Comparison of ENCODE assay signal across 22 cellular contexts in the genomic region with DNA sequence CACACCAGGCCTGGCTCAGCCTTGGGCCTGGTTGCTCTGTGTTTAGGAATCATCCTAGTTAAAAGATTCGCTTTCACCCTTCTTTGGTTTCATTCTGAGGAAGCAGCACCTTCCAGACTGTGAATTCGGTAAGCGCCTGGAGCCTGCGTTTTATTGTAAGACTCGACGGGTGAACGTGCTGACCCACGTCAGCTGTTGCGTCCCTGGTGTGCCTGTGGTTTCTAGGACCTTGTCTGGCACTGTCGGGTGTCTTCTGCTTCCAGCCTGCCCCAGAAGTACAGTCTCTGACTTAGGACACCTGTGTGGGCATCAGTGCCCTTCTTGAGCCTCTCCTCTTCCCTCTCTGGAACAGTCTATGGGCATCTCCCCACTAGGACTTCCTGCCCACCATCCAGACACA. TPM values are rescaled to one million over a fixed set of nuclear protein-coding genes. Genes with fewer than 3 reads are reported as not detected.
DNase-seq lines count a peak whose midpoint lies in the region; ATAC-seq and TF ChIP-seq lines count a peak whose summit lies in the region.
"Had no signal": no experiment of that assay in that cellular context is flagged by ENCODE, and none has a peak within 500 bp of the region (broad histone marks: within the 10 kb centered on the region; RNA-seq: fewer than 3 reads in every experiment).

No MANE protein-coding gene starts in this region.

- no peaks in the 10 kb centered on the region for H3K27me3 Mint-ChIP-seq in activated CD8-positive, alpha-beta memory T cell treated with anti-CD3 and anti-CD28 coated beads, Interleukin-2, amount 10 ng/mL, durations not matched to agents 7 days and 5 days
- no peaks in the 10 kb centered on the region for H3K27me3 Mint-ChIP-seq in activated T-helper 1 cell treated with anti-CD3 and anti-CD28 coated beads, Interleukin-12 subunit alpha, Interleukin-12 subunit beta, Interleukin-2, Interleukin-4 antibody, amounts not matched to agents 30 ng/mL and 10 ng/mL and 1 ng/mL, durations not matched to agents 14 hours and 24 hours and 36 hours (ENCODE audit: insufficient read depth)
- no peaks in the 10 kb centered on the region for H3K27me3 Mint-ChIP-seq in osteocyte (ENCODE audit: unreplicated experiment)
- H3K27me3 Mint-ChIP-seq: CD4-positive, CD25-positive, alpha-beta regulatory T cell; CD8-positive, alpha-beta memory T cell had no signal

- H3K27ac Mint-ChIP-seq in activated CD8-positive, alpha-beta memory T cell treated with anti-CD3 and anti-CD28 coated beads, Interleukin-2, amount 10 ng/mL, durations not matched to agents 7 days and 5 days: no peak overlapping the region
- H3K27ac Mint-ChIP-seq in activated T-helper 1 cell treated with anti-CD3 and anti-CD28 coated beads, Interleukin-12 subunit alpha, Interleukin-12 subunit beta, Interleukin-2, Interleukin-4 antibody, amounts not matched to agents 30 ng/mL and 10 ng/mL and 1 ng/mL, durations not matched to agents 14 hours and 24 hours and 36 hours: peak overlapping the region; percentile 25
- H3K27ac Mint-ChIP-seq in osteocyte (ENCODE audit: unreplicated experiment): no peak overlapping the region

- H3K9me3 Mint-ChIP-seq in activated CD8-positive, alpha-beta memory T cell treated with anti-CD3 and anti-CD28 coated beads, Interleukin-2, amount 10 ng/mL, durations not matched to agents 7 days and 5 days (ENCODE audit: low read depth): no peaks in the 10 kb centered on the region
- H3K9me3 Mint-ChIP-seq in activated T-helper 1 cell treated with anti-CD3 and anti-CD28 coated beads, Interleukin-12 subunit alpha, Interleukin-12 subunit beta, Interleukin-2, Interleukin-4 antibody, amounts not matched to agents 30 ng/mL and 10 ng/mL and 1 ng/mL, durations not matched to agents 14 hours and 24 hours and 36 hours: no peaks in the 10 kb centered on the region
- H3K9me3 Mint-ChIP-seq in osteocyte (ENCODE audit: unreplicated experiment): no peaks in the 10 kb centered on the region
- H3K9me3 Mint-ChIP-seq: CD8-positive, alpha-beta memory T cell had no signal

- H3K4me3 Mint-ChIP-seq in activated CD8-positive, alpha-beta memory T cell treated with anti-CD3 and anti-CD28 coated beads, Interleukin-2, amount 10 ng/mL, durations not matched to agents 7 days and 5 days: no peak overlapping the region
- H3K4me3 Mint-ChIP-seq in activated T-helper 1 cell treated with anti-CD3 and anti-CD28 coated beads, Interleukin-12 subunit alpha, Interleukin-12 subunit beta, Interleukin-2, Interleukin-4 antibody, amounts not matched to agents 30 ng/mL and 10 ng/mL and 1 ng/mL, durations not matched to agents 14 hours and 24 hours and 36 hours: no peak overlapping the region
- no peak overlapping the region for H3K4me3 Mint-ChIP-seq in osteocyte (ENCODE audit: unreplicated experiment)
- H3K4me3 Mint-ChIP-seq: CD8-positive, alpha-beta memory T cell had no signal

- intact Hi-C loops in activated T-helper 1 cell treated with anti-CD3 and anti-CD28 coated beads, Interleukin-12 subunit alpha, Interleukin-12 subunit beta, Interleukin-2, Interleukin-4 antibody, amounts not matched to agents 30 ng/mL and 10 ng/mL and 1 ng/mL, durations not matched to agents 14 hours and 24 hours and 36 hours (cut with micrococcal nuclease): no loop called here
- intact Hi-C loops in esophagus muscularis mucosa (cut with DNase I) (no loop called here), thyroid gland (cut with DNase I) (no loop called here)

- H3K4me3 ChIP-seq in esophagus muscularis mucosa: no peak overlapping the region
- H3K4me3 ChIP-seq in thyroid gland (replicated peaks in 1 of 3): no peak overlapping the region
- H3K4me3 ChIP-seq: GM12878 had no signal

- H3K36me3 ChIP-seq in esophagus muscularis mucosa: no peaks in the 10 kb centered on the region
- H3K36me3 ChIP-seq in thyroid gland: no peaks in the 10 kb centered on the region

- H3K27me3 ChIP-seq in esophagus muscularis mucosa (no peaks in the 10 kb centered on the region), thyroid gland (no peaks in the 10 kb centered on the region)
- H3K27me3 ChIP-seq: BE2C had no signal

- H3K4me1 ChIP-seq in esophagus muscularis mucosa (no peaks in the 10 kb centered on the region), thyroid gland (no peaks in the 10 kb centered on the region)
- H3K4me1 ChIP-seq: BE2C had no signal

- H3K4me1 Mint-ChIP-seq in activated CD8-positive, alpha-beta memory T cell treated with anti-CD3 and anti-CD28 coated beads, Interleukin-2, amount 10 ng/mL, durations not matched to agents 7 days and 5 days: peaks cover 66% of the 10 kb centered on the region
- H3K4me1 Mint-ChIP-seq in activated T-helper 1 cell treated with anti-CD3 and anti-CD28 coated beads, Interleukin-12 subunit alpha, Interleukin-12 subunit beta, Interleukin-2, Interleukin-4 antibody, amounts not matched to agents 30 ng/mL and 10 ng/mL and 1 ng/mL, durations not matched to agents 14 hours and 24 hours and 36 hours (ENCODE audit: low read depth): peaks cover 71% of the 10 kb centered on the region
- no peaks in the 10 kb centered on the region for H3K4me1 Mint-ChIP-seq in osteocyte (ENCODE audit: unreplicated experiment)

- no peak for TF ChIP-seq POLR2A in esophagus muscularis mucosa (IDR thresholded peaks at IDR 0.05; ENCODE audit: low read depth)
- TF ChIP-seq POLR2A in thyroid gland (IDR thresholded peaks at IDR 0.05): no peak

- H3K27ac ChIP-seq in esophagus muscularis mucosa (replicated peaks in 1 of 4): no peak overlapping the region
- H3K27ac ChIP-seq in thyroid gland: no peak overlapping the region

- no peak for TF ChIP-seq EP300 in esophagus muscularis mucosa (IDR thresholded peaks at IDR 0.05)

- peak; percentile 49 for DNase-seq in activated CD8-positive, alpha-beta memory T cell treated with anti-CD3 and anti-CD28 coated beads for 24 hours
- no peak for DNase-seq in activated CD8-positive, alpha-beta memory T cell treated with anti-CD3 and anti-CD28 coated beads, Interleukin-2, amount 10 ng/mL, durations not matched to agents 7 days and 5 days
- no peak for DNase-seq in activated T-helper 1 cell treated with anti-CD3 and anti-CD28 coated beads, Interleukin-12 subunit alpha, Interleukin-12 subunit beta, Interleukin-2, Interleukin-4 antibody, amounts not matched to agents 30 ng/mL and 10 ng/mL and 1 ng/mL, durations not matched to agents 14 hours and 24 hours and 36 hours (ENCODE audit: low spot score)
- DNase-seq in esophagus muscularis mucosa (ENCODE audit: extremely low spot score) (peak; percentile 78), osteocyte (ENCODE audit: extremely low spot score, unreplicated experiment) (peak; percentile 66), NCI-H187 treated with DMSO at 0.1 percent for 48 hours (lab: John Stamatoyannopoulos, UW) (no peak), thyroid gland (no peak)
- DNase-seq: ACHN; BE2C; C1 segment of cervical spinal cord; CD4-positive, CD25-positive, alpha-beta regulatory T cell; CD8-positive, alpha-beta memory T cell; COR-L47; DMS 273 treated with DMSO at 0.1 percent for 48 hours; DMS53; DND-41; EL; GOT3; H7 had no signal

- H3K9me3 ChIP-seq in esophagus muscularis mucosa: no peaks in the 10 kb centered on the region
- H3K9me3 ChIP-seq in thyroid gland: no peaks in the 10 kb centered on the region
- H3K9me3 ChIP-seq: BE2C had no signal

- CTCF ChIA-PET in activated CD8-positive, alpha-beta memory T cell treated with anti-CD3 and anti-CD28 coated beads, Interleukin-2, amount 10 ng/mL, durations not matched to agents 7 days and 5 days (lab: Charles Lee): interaction anchor here (0.8 to 2.3 kb wide), 3 partner anchors 15 to 29 kb away, joined by 3 to 11 read pairs (median 3); no protein-coding TSS in a partner anchor

- TF ChIP-seq CTCF in esophagus muscularis mucosa (IDR thresholded peaks at IDR 0.05) (no peak), osteocyte (IDR thresholded peaks at IDR 0.05) (no peak), thyroid gland (IDR thresholded peaks at IDR 0.05) (no peak)

- 97% methylated on average over 10 of the region's 10 CpGs for WGBS in esophagus muscularis mucosa
- WGBS in thyroid gland, 2 donors: 93 to 98% methylated on average over 10 of the region's 10 CpGs

- peaks cover 73% of the 10 kb centered on the region for H3K36me3 Mint-ChIP-seq in activated CD8-positive, alpha-beta memory T cell treated with anti-CD3 and anti-CD28 coated beads, Interleukin-2, amount 10 ng/mL, durations not matched to agents 7 days and 5 days
- peaks cover 65% of the 10 kb centered on the region for H3K36me3 Mint-ChIP-seq in activated T-helper 1 cell treated with anti-CD3 and anti-CD28 coated beads, Interleukin-12 subunit alpha, Interleukin-12 subunit beta, Interleukin-2, Interleukin-4 antibody, amounts not matched to agents 30 ng/mL and 10 ng/mL and 1 ng/mL, durations not matched to agents 14 hours and 24 hours and 36 hours (ENCODE audit: low read depth)
- peaks cover 5% of the 10 kb centered on the region for H3K36me3 Mint-ChIP-seq in osteocyte (ENCODE audit: unreplicated experiment)
- H3K36me3 Mint-ChIP-seq: CD4-positive, CD25-positive, alpha-beta regulatory T cell; CD8-positive, alpha-beta memory T cell had no signal

- ATAC-seq in activated CD8-positive, alpha-beta memory T cell treated with anti-CD3 and anti-CD28 coated beads, Interleukin-2, amount 10 ng/mL, durations not matched to agents 7 days and 5 days: no peak
- ATAC-seq: GM12878, HCT116, HepG2 had no signal

RNA-seq across cellular contexts. Expression of a gene that starts 26.3 kb away (rescaled TPM):
- total RNA-seq in activated CD8-positive, alpha-beta memory T cell treated with anti-CD3 and anti-CD28 coated beads, Interleukin-2, amount 10 ng/mL, durations not matched to agents 7 days and 5 days: 100 to 1,000 TPM; 333 to 418 TPM
- total RNA-seq in activated T-helper 1 cell treated with anti-CD3 and anti-CD28 coated beads, Interleukin-12 subunit alpha, Interleukin-12 subunit beta, Interleukin-2, Interleukin-4 antibody, amounts not matched to agents 30 ng/mL and 10 ng/mL and 1 ng/mL, durations not matched to agents 14 hours and 24 hours and 36 hours: 141 and 159 TPM in 2 replicates
- total RNA-seq in esophagus muscularis mucosa (1 to 10 TPM in 1 of 4 donors, under 1 TPM in 3; 0.17 to 1.2 (median 0.87) TPM), osteocyte (19.3 and 25.1 TPM in 2 replicates), thyroid gland (1 to 10 TPM in 2 of 4 donors, under 1 TPM in 2; 0.24 to 1.9 (median 0.76) TPM)

Comparison
In these comparisons a context has a peak if more than half of its experiments do, and no peak if none do; other contexts are left out.
1. DNase-seq: peak in activated CD8-positive, alpha-beta memory T cell treated with anti-CD3 and anti-CD28 coated beads for 24 hours (single experiment), esophagus muscularis mucosa (single experiment) and osteocyte (single experiment); none in activated CD8-positive, alpha-beta memory T cell treated with anti-CD3 and anti-CD28 coated beads, Interleukin-2, amount 10 ng/mL, durations not matched to agents 7 days and 5 days (single experiment), activated T-helper 1 cell treated with anti-CD3 and anti-CD28 coated beads, Interleukin-12 subunit alpha, Interleukin-12 subunit beta, Interleukin-2, Interleukin-4 antibody, amounts not matched to agents 30 ng/mL and 10 ng/mL and 1 ng/mL, durations not matched to agents 14 hours and 24 hours and 36 hours (single experiment), NCI-H187 treated with DMSO at 0.1 percent for 48 hours (single experiment) and thyroid gland (0 of 2).